ENCODE assay signal across 1 cellular context in the genomic region with DNA sequence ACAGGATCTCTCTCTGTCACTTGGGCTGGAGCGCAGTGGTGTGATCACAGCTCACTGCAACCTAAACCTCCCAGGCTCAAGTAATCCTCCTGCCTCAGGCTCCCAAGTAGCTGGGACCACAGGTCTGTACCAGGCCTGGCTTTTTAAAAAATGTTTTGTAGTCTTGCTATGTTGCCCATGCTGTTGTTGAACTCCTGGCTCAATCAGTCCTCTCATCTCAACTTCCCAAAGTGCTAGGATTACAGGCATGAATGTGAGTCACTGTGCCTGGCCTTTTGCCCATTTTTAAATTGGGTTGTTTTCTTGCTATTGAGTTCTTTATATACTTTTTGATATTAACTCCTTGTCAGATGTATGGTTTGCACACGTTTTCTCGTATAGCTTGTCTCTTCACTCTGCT.
TF ChIP-seq lines count a peak whose summit lies in the region.

No MANE protein-coding gene starts in this region.

TF ChIP-seq in SK-N-SH, 30 proteins besides CTCF, POLR2A, EP300 and RAD21:
- peak; percentile 70; the same call in 1 of the 2 replicates for TF ChIP-seq NFIC (IDR thresholded peaks at IDR 0.05; ENCODE audit: borderline replicate concordance)
- peak; percentile 50; the same call in 1 of the 2 replicates for TF ChIP-seq JUND (IDR thresholded peaks at IDR 0.05)
- peak; percentile 52; the same call in 1 of the 2 replicates for TF ChIP-seq FOSL2 (IDR thresholded peaks at IDR 0.05; ENCODE audit: borderline replicate concordance, low read depth)
- no peak for TF ChIP-seq ELF1 (IDR thresholded peaks at IDR 0.05)
- TF ChIP-seq GATA2 (CRISPR knock-in tag; IDR thresholded peaks at IDR 0.05): no peak
- TF ChIP-seq IRF3 (IDR thresholded peaks at IDR 0.05; ENCODE audit: low read depth, low read length): no peak
- no peak for TF ChIP-seq EZH2phosphoT487 (IDR thresholded peaks at IDR 0.05; ENCODE audit: borderline replicate concordance, low read depth)
